23 cellular contexts compared by ENCODE assay signal in genomic region chr12:108875682-108876361, GRCh38. TPM values are rescaled to one million over a fixed set of nuclear protein-coding genes. Genes with fewer than 3 reads are reported as not detected.
DNase-seq lines count a peak whose midpoint lies in the region; ATAC-seq and TF ChIP-seq lines count a peak whose summit lies in the region.
"Had no signal": no experiment of that assay in that cellular context is flagged by ENCODE, and none has a peak within 500 bp of the region (broad histone marks: within the 10 kb centered on the region; RNA-seq: fewer than 3 reads in every experiment).

No MANE protein-coding gene starts in this region.

- H3K4me1 ChIP-seq in HEK293 (ENCODE audit: control insufficient read depth, insufficient read depth, low read length), result no peaks in the 10 kb centered on the region

- no peaks in the 10 kb centered on the region for H3K4me1 Mint-ChIP-seq in activated CD8-positive, alpha-beta T cell treated with anti-CD3 and anti-CD28 coated beads for 36 hours (ENCODE audit: low read depth)
- peaks cover 13% of the 10 kb centered on the region for H3K4me1 Mint-ChIP-seq in activated naive CD4-positive, alpha-beta T cell treated with anti-CD3 and anti-CD28 coated beads, Interleukin-2, amount 10 ng/mL, durations not matched to agents 7 days and 5 days

- ATAC-seq in activated CD8-positive, alpha-beta T cell treated with anti-CD3 and anti-CD28 coated beads for 36 hours, result peak; percentile 34
- no peak for ATAC-seq in HG03039 (IDR thresholded peaks at IDR 0.05; ENCODE audit: unreplicated experiment)
- ATAC-seq: SK-N-SH treated with all-trans-retinoic acid at 6 μM for 48 hours, T-cell had no signal

- H3K9me3 Mint-ChIP-seq in activated CD8-positive, alpha-beta T cell treated with anti-CD3 and anti-CD28 coated beads for 36 hours, result no peaks in the 10 kb centered on the region
- H3K9me3 Mint-ChIP-seq in activated naive CD4-positive, alpha-beta T cell treated with anti-CD3 and anti-CD28 coated beads, Interleukin-2, amount 10 ng/mL, durations not matched to agents 7 days and 5 days, result peaks cover 2% of the 10 kb centered on the region
- H3K9me3 Mint-ChIP-seq: HFFc6 had no signal

- peak; percentile 37 for DNase-seq in LHCN-M2 (ENCODE audit: low read depth)
- peak; percentile 7 for DNase-seq in NCI-H69 (lab: John Stamatoyannopoulos, UW)
- peak; percentile 7 for DNase-seq in activated CD8-positive, alpha-beta T cell treated with anti-CD3 and anti-CD28 coated beads for 36 hours
- DNase-seq in stimulated activated naive CD4-positive, alpha-beta T cell (lab: John Stamatoyannopoulos, UW), result no peak
- DNase-seq in DMS 273 (lab: John Stamatoyannopoulos, UW; ENCODE audit: unreplicated experiment), result no peak
- DNase-seq in activated naive CD4-positive, alpha-beta T cell treated with anti-CD3 and anti-CD28 coated beads, Interleukin-2, amount 10 ng/mL, durations not matched to agents 7 days and 5 days, result no peak
- DNase-seq: ACHN, AML-193, DMS79, HFFc6, NCI-H1048, NCI-H1436, NCI-H1930, NCI-H345, OCI-M1, RPMI8226, SHP77 treated with DMSO at 0.1 percent for 48 hours, T-cell had no signal

- H3K4me3 Mint-ChIP-seq in activated CD8-positive, alpha-beta T cell treated with anti-CD3 and anti-CD28 coated beads for 36 hours, result no peak overlapping the region
- H3K4me3 Mint-ChIP-seq in activated naive CD4-positive, alpha-beta T cell treated with anti-CD3 and anti-CD28 coated beads, Interleukin-2, amount 10 ng/mL, durations not matched to agents 7 days and 5 days, result no peak overlapping the region
- H3K4me3 Mint-ChIP-seq: HFFc6, T-cell had no signal

- H3K36me3 ChIP-seq in HEK293 (ENCODE audit: control insufficient read depth in 2 of 2, insufficient read depth in 1 of 2, low read length in 2 of 2), result no peaks in the 10 kb centered on the region

- TF ChIP-seq CTCF in HEK293 (tag by site-specific recombination; IDR thresholded peaks at IDR 0.05), result no peak
- TF ChIP-seq CTCF in activated CD8-positive, alpha-beta T cell treated with anti-CD3 and anti-CD28 coated beads for 36 hours (IDR thresholded peaks at IDR 0.05), result no peak

- H3K36me3 Mint-ChIP-seq in activated CD8-positive, alpha-beta T cell treated with anti-CD3 and anti-CD28 coated beads for 36 hours (ENCODE audit: low read depth), result no peaks in the 10 kb centered on the region
- no peaks in the 10 kb centered on the region for H3K36me3 Mint-ChIP-seq in activated naive CD4-positive, alpha-beta T cell treated with anti-CD3 and anti-CD28 coated beads, Interleukin-2, amount 10 ng/mL, durations not matched to agents 7 days and 5 days
- H3K36me3 Mint-ChIP-seq: T-cell had no signal

- no peaks in the 10 kb centered on the region for H3K27me3 Mint-ChIP-seq in activated CD8-positive, alpha-beta T cell treated with anti-CD3 and anti-CD28 coated beads for 36 hours
- H3K27me3 Mint-ChIP-seq in activated naive CD4-positive, alpha-beta T cell treated with anti-CD3 and anti-CD28 coated beads, Interleukin-2, amount 10 ng/mL, durations not matched to agents 7 days and 5 days, result peaks cover 20% of the 10 kb centered on the region
- H3K27me3 Mint-ChIP-seq: T-cell had no signal

- no peak overlapping the region for H3K27ac Mint-ChIP-seq in activated CD8-positive, alpha-beta T cell treated with anti-CD3 and anti-CD28 coated beads for 36 hours
- H3K27ac Mint-ChIP-seq in activated naive CD4-positive, alpha-beta T cell treated with anti-CD3 and anti-CD28 coated beads, Interleukin-2, amount 10 ng/mL, durations not matched to agents 7 days and 5 days, result no peak overlapping the region
- H3K27ac Mint-ChIP-seq: HFFc6, T-cell had no signal

- no peak overlapping the region for H3K27ac ChIP-seq in HEK293 (ENCODE audit: extremely low read depth, low read depth, low read length)
- H3K27ac ChIP-seq: C4-2B had no signal

- POLR2A ChIA-PET in HEK293 (lab: Yijun Ruan, JAX), result no interaction called here
- POLR2A ChIA-PET in activated CD8-positive, alpha-beta T cell treated with anti-CD3 and anti-CD28 coated beads for 36 hours (lab: Charles Lee), result no interaction called here

- intact Hi-C loops in activated CD8-positive, alpha-beta T cell treated with anti-CD3 and anti-CD28 coated beads for 36 hours (cut with micrococcal nuclease), result no loop called here

- H3K4me3 ChIP-seq in HEK293 (ENCODE audit: low read depth, low read length), result no peak overlapping the region

- no peaks in the 10 kb centered on the region for H3K9me3 ChIP-seq in HEK293 (ENCODE audit: control insufficient read depth, insufficient read depth, low read depth, low read length)

- CTCF ChIA-PET in HEK293 (lab: Yijun Ruan, JAX), result interaction anchor here (0.6 kb wide), 4 partner anchors 16 to 431 kb away, joined by 3 to 4 read pairs (median 3); no protein-coding TSS in a partner anchor
- CTCF ChIA-PET in activated CD8-positive, alpha-beta T cell treated with anti-CD3 and anti-CD28 coated beads for 36 hours (lab: Charles Lee), result interaction anchor here (2.9 kb wide), 1 partner anchor 8 kb away, joined by 14 read pairs; no protein-coding TSS in a partner anchor
- CTCF ChIA-PET in activated naive CD4-positive, alpha-beta T cell treated with anti-CD3 and anti-CD28 coated beads, Interleukin-2, amount 10 ng/mL, durations not matched to agents 7 days and 5 days (lab: Charles Lee), result no interaction called here

TF ChIP-seq in HEK293, 187 proteins besides CTCF, POLR2A, EP300 and RAD21:
- TF ChIP-seq ZNF580 (tag by site-specific recombination; IDR thresholded peaks at IDR 0.05) (0 out of 2 replicates have a peak, but pooled peaks have one; percentile 30), ZNF585B (tag by site-specific recombination; IDR thresholded peaks at IDR 0.05) (no peak), ZNF146 (tag by site-specific recombination; IDR thresholded peaks at IDR 0.05) (peak; percentile 97)
TF ChIP-seq in HEK293: peak in this region for 2.

RNA-seq across cellular contexts. Expression of gene DAO, which starts 4.1 kb away (rescaled TPM):
- total RNA-seq in LHCN-M2 (2014; rRNA removed), result not detected in 2 replicates
- not detected for polyA plus RNA-seq in LHCN-M2 (2012)
- total RNA-seq in activated CD8-positive, alpha-beta T cell treated with anti-CD3 and anti-CD28 coated beads for 36 hours, result not detected
- total RNA-seq: HFFc6, HT-29, T-cell had no signal

RNA-seq across cellular contexts. Expression of gene SSH1, which starts 18.4 kb away (rescaled TPM):
- 13.9 and 29.4 TPM in 2 replicates for total RNA-seq in LHCN-M2 (2014; rRNA removed)
- polyA plus RNA-seq in LHCN-M2 (2012), result 39.9 TPM
- 10 to 100 TPM; 33.0 to 34.5 TPM for total RNA-seq in activated CD8-positive, alpha-beta T cell treated with anti-CD3 and anti-CD28 coated beads for 36 hours

Comparison
In these comparisons a context has a peak if more than half of its experiments do, and no peak if none do; other contexts are left out.
1. DNase-seq: peak in LHCN-M2 (single experiment), NCI-H69 (single experiment) and activated CD8-positive, alpha-beta T cell treated with anti-CD3 and anti-CD28 coated beads for 36 hours (single experiment); none in stimulated activated naive CD4-positive, alpha-beta T cell (0 of 6), DMS 273 (single experiment) and activated naive CD4-positive, alpha-beta T cell treated with anti-CD3 and anti-CD28 coated beads, Interleukin-2, amount 10 ng/mL, durations not matched to agents 7 days and 5 days (single experiment).